1 cellular context compared by ENCODE assay signal in genomic region chr17:72997559-72997958, GRCh38.
A peak's percentile ranks its signal among the peaks of the same experiment; 100 is the strongest.
TF ChIP-seq lines count a peak whose summit lies in the region.

No MANE protein-coding gene starts in this region.

TF ChIP-seq in K562, 482 proteins besides CTCF, POLR2A, EP300 and RAD21 (continued from another document and continues in another):
- TF ChIP-seq NR0B1 (IDR thresholded peaks at IDR 0.05; ENCODE audit: partially characterized antibody) (no peak), SMAD1 (IDR thresholded peaks at IDR 0.05; ENCODE audit: low read depth, low read length, partially characterized antibody) (no peak), HOMEZ (CRISPR knock-in tag; IDR thresholded peaks at IDR 0.05) (no peak), ATF4 (CRISPR knock-in tag; IDR thresholded peaks at IDR 0.05) (0 out of 2 replicates have a peak, but pooled peaks have one; percentile 63), HNRNPLL (IDR thresholded peaks at IDR 0.05; ENCODE audit: low read depth, low read length, poor library complexity, severe bottlenecking) (no peak), XRCC5 (IDR thresholded peaks at IDR 0.05; ENCODE audit: low read depth, low read length) (no peak), THRA (IDR thresholded peaks at IDR 0.05) (no peak), ZNF143 (CRISPR knock-in tag; IDR thresholded peaks at IDR 0.05) (no peak), SLC30A9 (CRISPR knock-in tag; IDR thresholded peaks at IDR 0.05) (no peak), E2F4 (CRISPR knock-in tag; IDR thresholded peaks at IDR 0.05; ENCODE audit: low read depth) (no peak), PRDM10 (IDR thresholded peaks at IDR 0.05; ENCODE audit: partially characterized antibody) (no peak), FOXA1 (IDR thresholded peaks at IDR 0.05; ENCODE audit: borderline replicate concordance) (no peak), CBX3 (IDR thresholded peaks at IDR 0.05; ENCODE audit: borderline replicate concordance in 1 of 2, low read length in 2 of 2) (no peak), SMARCA5 (IDR thresholded peaks at IDR 0.05) (no peak), IRF9 (tag; IDR thresholded peaks at IDR 0.05) (no peak), BRCA1 (IDR thresholded peaks at IDR 0.05) (no peak), BRCA1 (CRISPR knock-in tag; IDR thresholded peaks at IDR 0.05) (no peak), L3MBTL2 (IDR thresholded peaks at IDR 0.05) (no peak), ZNF780A (CRISPR knock-in tag; IDR thresholded peaks at IDR 0.05) (no peak), FOXJ2 (tag; IDR thresholded peaks at IDR 0.05) (no peak), MECOM (CRISPR knock-in tag; IDR thresholded peaks at IDR 0.05) (no peak), ZNF707 (CRISPR knock-in tag; conservative IDR thresholded peaks at IDR 0.05) (no peak), ZNF263 (CRISPR knock-in tag; IDR thresholded peaks at IDR 0.05; ENCODE audit: borderline replicate concordance) (no peak), KLF1 (tag; IDR thresholded peaks at IDR 0.05) (no peak), CEBPZ (IDR thresholded peaks at IDR 0.05; ENCODE audit: borderline replicate concordance, low read depth, low read length) (no peak), ZNF347 (CRISPR knock-in tag; IDR thresholded peaks at IDR 0.05; ENCODE audit: low read depth) (no peak), POLR3A (IDR thresholded peaks at IDR 0.05; ENCODE audit: borderline replicate concordance, extremely low read depth, insufficient read depth, insufficient read length) (no peak), SAFB2 (IDR thresholded peaks at IDR 0.05; ENCODE audit: borderline replicate concordance, low read depth, low read length, severe bottlenecking) (no peak), RFX1 (IDR thresholded peaks at IDR 0.05) (peak; percentile 56), ARID1B (IDR thresholded peaks at IDR 0.05) (0 out of 2 replicates have a peak, but pooled peaks have one; percentile 33), NR2F6 (CRISPR knock-in tag; IDR thresholded peaks at IDR 0.05) (no peak), TRIM24 (IDR thresholded peaks at IDR 0.05) (0 out of 4 replicates have a peak, but pooled peaks of 1 of the 2 experiments have one; percentile 23), NFIC (IDR thresholded peaks at IDR 0.05) (no peak), PTRF (tag; IDR thresholded peaks at IDR 0.05) (no peak), SUPT5H (IDR thresholded peaks at IDR 0.05) (no peak), USF2 (CRISPR knock-in tag; IDR thresholded peaks at IDR 0.05) (no peak), BCLAF1 (IDR thresholded peaks at IDR 0.05; ENCODE audit: borderline replicate concordance in 1 of 2, control insufficient read depth in 1 of 2, low read depth in 2 of 2, low read length in 1 of 2) (no peak), NR4A1 (CRISPR knock-in tag; IDR thresholded peaks at IDR 0.05) (no peak), NR4A1 (tag; IDR thresholded peaks at IDR 0.05) (no peak), HMG20B (CRISPR knock-in tag; IDR thresholded peaks at IDR 0.05) (no peak), NR2C1 (IDR thresholded peaks at IDR 0.05) (no peak), NR2C1 (tag; IDR thresholded peaks at IDR 0.05) (no peak), ZNF830 (CRISPR knock-in tag; IDR thresholded peaks at IDR 0.05) (no peak), SPI1 (IDR thresholded peaks at IDR 0.05; ENCODE audit: borderline replicate concordance, low read depth, low read length) (no peak), ATF7 (IDR thresholded peaks at IDR 0.05) (no peak), YBX1 (IDR thresholded peaks at IDR 0.05) (no peak), MYBL2 (IDR thresholded peaks at IDR 0.05; ENCODE audit: low read depth) (peak; percentile 70), MYBL2 (CRISPR knock-in tag; IDR thresholded peaks at IDR 0.05; ENCODE audit: borderline replicate concordance) (no peak)
